ENCODE assay signal across 21 cellular contexts in the genomic region with DNA sequence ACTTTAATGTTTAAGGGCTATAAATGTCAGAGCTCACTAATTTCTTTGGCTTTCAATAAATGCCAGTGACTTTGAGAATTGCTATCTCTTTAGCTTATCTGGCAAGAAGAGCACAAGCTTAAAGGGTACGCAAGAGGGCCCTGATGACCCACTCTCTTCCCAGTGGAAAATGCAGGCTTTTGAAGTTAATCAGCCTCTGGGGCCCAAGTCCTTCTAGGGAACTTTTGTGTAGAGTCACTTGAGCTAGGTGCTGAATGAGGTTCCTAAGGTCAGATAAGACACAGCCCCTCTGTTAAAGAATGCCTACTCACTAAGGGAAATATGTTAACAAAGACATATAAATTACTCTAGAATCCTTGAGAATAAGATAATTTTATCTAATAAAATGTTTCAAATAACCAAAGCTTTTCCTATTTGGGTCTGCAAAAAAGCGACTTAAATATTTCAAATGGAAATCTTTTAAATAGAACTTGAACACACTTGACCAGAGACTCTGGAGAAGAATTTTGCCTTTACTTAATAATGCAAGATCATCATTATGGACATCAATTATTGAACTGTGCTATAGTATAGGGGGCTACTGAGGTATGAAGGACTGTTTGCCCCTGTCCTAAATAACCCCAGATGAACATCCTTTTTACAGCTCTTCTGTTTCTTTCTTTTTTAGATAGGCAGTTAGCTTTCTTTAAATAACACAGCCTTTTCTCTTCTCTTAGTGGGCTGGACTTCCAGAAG.
"Had no signal": no experiment of that assay in that cellular context is flagged by ENCODE, and none has a peak within 500 bp of the region (broad histone marks: within the 10 kb centered on the region; RNA-seq: fewer than 3 reads in every experiment).

No MANE protein-coding gene starts in this region.

- FAIRE-seq: RCC 7860 had no signal

- H3K27me3 ChIP-seq: MG63 had no signal

- DNase-seq: Karpas-422, KG1, MG63, NCI-H1092, NCI-H1105 treated with DMSO at 0.1 percent for 48 hours, NCI-H1417 treated with DMSO at 0.1 percent for 48 hours, NCI-H146, NCI-H1694 treated with DMSO at 0.1 percent for 48 hours, NCI-H1930, NCI-H2081, NCI-H2107, NCI-H226, NCI-H446, NCI-H510A, NCI-H524 treated with DMSO at 0.1 percent for 48 hours, NCI-H69, NCI-H774, RPMI8226, SHP77, SK-N-SH had no signal

- H3K9me3 ChIP-seq: MG63, SK-N-SH had no signal

- H3K4me2 ChIP-seq: SK-N-SH had no signal

- H3K36me3 ChIP-seq: MG63 had no signal

- H3K4me3 ChIP-seq: MG63 had no signal

- H3K9ac ChIP-seq: SK-N-SH had no signal
